In the genomic region with DNA sequence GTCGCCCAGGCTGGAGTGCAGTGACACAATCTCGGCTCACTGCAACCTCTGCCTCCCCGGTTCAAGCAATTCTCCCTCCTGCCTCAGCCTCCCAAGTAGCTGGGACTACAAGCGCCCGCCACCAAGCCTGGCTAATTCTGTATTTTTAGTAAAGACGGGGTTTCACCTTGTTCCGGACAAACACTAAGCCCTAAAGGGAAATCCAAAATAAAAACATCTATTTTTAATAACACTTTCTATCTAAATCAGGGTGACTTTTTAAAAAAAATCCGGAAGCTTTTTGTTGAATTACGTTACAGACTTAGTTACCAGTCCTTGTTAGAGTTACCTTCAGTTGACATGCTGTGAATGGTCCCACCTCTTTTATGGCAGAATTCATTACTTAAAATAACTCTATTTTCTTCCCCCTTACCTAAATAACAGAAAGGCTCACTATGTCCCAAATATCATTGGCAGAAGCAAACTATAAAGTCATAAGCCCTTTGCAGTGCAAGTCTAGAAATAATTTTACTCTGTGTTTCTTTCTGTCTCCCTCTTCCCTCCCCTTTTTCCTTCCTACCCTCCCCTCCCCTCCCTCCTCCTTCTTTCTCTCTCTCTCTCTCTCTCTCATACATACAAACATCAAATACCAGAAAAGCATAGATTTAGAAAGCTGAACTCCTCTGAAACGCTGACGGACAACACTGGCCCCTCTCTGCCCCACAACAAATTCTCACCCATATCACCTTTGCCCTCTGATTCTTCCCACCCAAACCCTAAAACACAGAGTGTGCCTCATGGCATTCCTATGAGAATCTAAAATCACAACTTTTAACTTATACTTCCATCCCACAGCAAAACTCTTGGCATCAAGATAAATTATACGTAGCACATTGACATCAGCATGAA, we compare ENCODE assay signal across 18 cellular contexts. TPM values are rescaled to one million over a fixed set of nuclear protein-coding genes. Genes with fewer than 3 reads are reported as not detected.
DNase-seq lines count a peak whose midpoint lies in the region; ATAC-seq and TF ChIP-seq lines count a peak whose summit lies in the region.
"Had no signal": no experiment of that assay in that cellular context is flagged by ENCODE, and none has a peak within 500 bp of the region (broad histone marks: within the 10 kb centered on the region; RNA-seq: fewer than 3 reads in every experiment).

No MANE protein-coding gene starts in this region.

- CTCF ChIA-PET in Caco-2 (lab: Charles Lee): interaction anchor here (0.5 to 0.7 kb wide), 2 partner anchors 183 to 363 kb away, joined by 6 to 13 read pairs; a partner anchor contains a TSS
- CTCF ChIA-PET in activated naive CD4-positive, alpha-beta T cell treated with anti-CD3 and anti-CD28 coated beads for 36 hours (lab: Charles Lee): interaction anchor here (0.6 to 1.6 kb wide), 2 partner anchors 12 to 425 kb away, joined by 3 read pairs; no protein-coding TSS in a partner anchor

- 76 to 89% (median 84%) methylated on average over 12 of the region's 12 CpGs for WGBS in stomach, 5 donors

- H4K20me1 ChIP-seq in osteoblast (ENCODE audit: insufficient read depth, low read length): peaks cover 9% of the 10 kb centered on the region

- DNase-seq in Caco-2 (no peak), fibroblast of mammary gland (ENCODE audit: low read depth) (peak; percentile 48), osteoblast (ENCODE audit: insufficient read length, low spot score, missing footprints) (no peak), stomach (no peak), DMS 273 (lab: John Stamatoyannopoulos, UW; ENCODE audit: unreplicated experiment) (no peak), NCI-H2227 (lab: John Stamatoyannopoulos, UW; ENCODE audit: unreplicated experiment) (no peak)
- no peak for DNase-seq in activated naive CD4-positive, alpha-beta T cell treated with anti-CD3 and anti-CD28 coated beads for 36 hours
- DNase-seq: activated CD4-positive, alpha-beta T cell treated with anti-CD3 and anti-CD28 coated beads for 48 hours; activated T-cell treated with anti-CD3 and anti-CD28 coated beads, Interleukin-2, amount 50 U/mL, for 1 hour; adrenal gland; BE2C; NCI-H1930; NCI-H526 treated with DMSO at 0.1 percent for 48 hours; small intestine; stimulated activated naive CD8-positive, alpha-beta T cell treated with anti-CD3 and anti-CD28 coated beads, Interleukin-15, amount 100 ng/mL, for 72 hours had no signal

- H3K36me3 Mint-ChIP-seq in Caco-2 (ENCODE audit: insufficient read depth, unreplicated experiment): peaks cover 49% of the 10 kb centered on the region
- no peaks in the 10 kb centered on the region for H3K36me3 Mint-ChIP-seq in activated naive CD4-positive, alpha-beta T cell treated with anti-CD3 and anti-CD28 coated beads for 36 hours (ENCODE audit: low read depth)
- H3K36me3 Mint-ChIP-seq: memory B cell had no signal

- TF ChIP-seq POLR2A in stomach (IDR thresholded peaks at IDR 0.05): no peak

- H3K27me3 Mint-ChIP-seq in Caco-2 (ENCODE audit: insufficient read depth, unreplicated experiment): no peaks in the 10 kb centered on the region
- peaks cover 2% of the 10 kb centered on the region for H3K27me3 Mint-ChIP-seq in activated naive CD4-positive, alpha-beta T cell treated with anti-CD3 and anti-CD28 coated beads for 36 hours (ENCODE audit: low read depth)
- H3K27me3 Mint-ChIP-seq: stimulated activated naive CD8-positive, alpha-beta T cell treated with anti-CD3 and anti-CD28 coated beads, Interleukin-15, amount 100 ng/mL, for 72 hours had no signal

- no peak overlapping the region for H2AFZ ChIP-seq in osteoblast (ENCODE audit: low read length)

- peak; percentile 8 for ATAC-seq in SK-N-SH treated with all-trans-retinoic acid at 6 μM for 48 hours
- ATAC-seq: Panc1; stimulated activated naive CD8-positive, alpha-beta T cell treated with anti-CD3 and anti-CD28 coated beads, Interleukin-15, amount 100 ng/mL, for 72 hours had no signal

- H3K27ac ChIP-seq in osteoblast (ENCODE audit: low read depth, low read length) (peak overlapping the region; percentile 7), stomach (no peak overlapping the region)
- H3K27ac ChIP-seq: adrenal gland had no signal

- POLR2A ChIA-PET in Caco-2 (lab: Charles Lee): no interaction called here

- no TSS peak for BruUV-seq in Caco-2 (replicated peaks; lab: Mats Ljungman, UMichigan)

- no peak overlapping the region for H3K4me3 Mint-ChIP-seq in Caco-2 (ENCODE audit: unreplicated experiment)
- H3K4me3 Mint-ChIP-seq in activated naive CD4-positive, alpha-beta T cell treated with anti-CD3 and anti-CD28 coated beads for 36 hours: no peak overlapping the region
- H3K4me3 Mint-ChIP-seq: memory B cell; stimulated activated naive CD8-positive, alpha-beta T cell treated with anti-CD3 and anti-CD28 coated beads, Interleukin-15, amount 100 ng/mL, for 72 hours had no signal

- no peak for TF ChIP-seq EP300 in stomach (IDR thresholded peaks at IDR 0.05)

- H3K9me3 ChIP-seq in Caco-2: no peaks in the 10 kb centered on the region
- no peaks in the 10 kb centered on the region for H3K9me3 ChIP-seq in osteoblast (ENCODE audit: low read depth, low read length)
- H3K9me3 ChIP-seq in stomach: no peaks in the 10 kb centered on the region
- H3K9me3 ChIP-seq: adrenal gland, BE2C had no signal

- TF ChIP-seq CTCF in Caco-2 (IDR thresholded peaks at IDR 0.05; ENCODE audit: insufficient read depth in 1 of 2, low read depth in 1 of 2, low read length in 1 of 2, severe bottlenecking in 1 of 2, unreplicated experiment in 1 of 2) (no peak), fibroblast of mammary gland (conservative IDR thresholded peaks at IDR 0.05; ENCODE audit: control insufficient read depth, insufficient read depth, low read depth, low read length) (no peak), osteoblast (IDR thresholded peaks at IDR 0.05; ENCODE audit: extremely low read depth, low read depth, low read length) (no peak), stomach (IDR thresholded peaks at IDR 0.05) (no peak)

- H3K4me1 Mint-ChIP-seq in Caco-2 (ENCODE audit: low read depth, unreplicated experiment): peaks cover 32% of the 10 kb centered on the region
- no peaks in the 10 kb centered on the region for H3K4me1 Mint-ChIP-seq in activated naive CD4-positive, alpha-beta T cell treated with anti-CD3 and anti-CD28 coated beads for 36 hours (ENCODE audit: low read depth)
- H3K4me1 Mint-ChIP-seq: memory B cell had no signal

- H3K79me2 ChIP-seq in osteoblast (ENCODE audit: insufficient read depth, low read length): no peaks in the 10 kb centered on the region

- H3K4me2 ChIP-seq in osteoblast (ENCODE audit: insufficient read depth, low read length): no peak overlapping the region

- no peak overlapping the region for H3K4me3 ChIP-seq in Caco-2 (ENCODE audit: low read depth, low read length)
- H3K4me3 ChIP-seq in fibroblast of mammary gland (ENCODE audit: control insufficient read depth, low read depth, low read length): no peak overlapping the region
- no peak overlapping the region for H3K4me3 ChIP-seq in osteoblast (ENCODE audit: insufficient read depth, low read length)
- no peak overlapping the region for H3K4me3 ChIP-seq in stomach
- H3K4me3 ChIP-seq: adrenal gland had no signal

- H3K4me1 ChIP-seq in Caco-2 (peaks cover 18% of the 10 kb centered on the region), osteoblast (ENCODE audit: insufficient read depth, low read length) (no peaks in the 10 kb centered on the region), stomach (peaks cover 0 to under 1% (median 0%) of the 10 kb centered on the region in 4 donors)
- H3K4me1 ChIP-seq: adrenal gland, BE2C had no signal

- H3K27me3 ChIP-seq in Caco-2 (replicated peaks; ENCODE audit: control insufficient read depth, insufficient read depth, low read length) (no peaks in the 10 kb centered on the region), osteoblast (ENCODE audit: insufficient read depth, low read length) (no peaks in the 10 kb centered on the region), stomach (no peaks in the 10 kb centered on the region)
- H3K27me3 ChIP-seq: adrenal gland, BE2C had no signal

- H3K27ac Mint-ChIP-seq in Caco-2 (ENCODE audit: unreplicated experiment): peak overlapping the region; percentile 37
- no peak overlapping the region for H3K27ac Mint-ChIP-seq in activated naive CD4-positive, alpha-beta T cell treated with anti-CD3 and anti-CD28 coated beads for 36 hours
- H3K27ac Mint-ChIP-seq: memory B cell; stimulated activated naive CD8-positive, alpha-beta T cell treated with anti-CD3 and anti-CD28 coated beads, Interleukin-15, amount 100 ng/mL, for 72 hours had no signal

- H3K36me3 ChIP-seq in Caco-2 (ENCODE audit: control insufficient read depth, insufficient read depth, low read length) (no peaks in the 10 kb centered on the region), osteoblast (ENCODE audit: insufficient read depth, low read length) (peaks cover 23% of the 10 kb centered on the region), stomach (peaks cover 13 to 25% (median 23%) of the 10 kb centered on the region in 4 donors)
- H3K36me3 ChIP-seq: BE2C had no signal

- H3K9me3 Mint-ChIP-seq in Caco-2 (ENCODE audit: unreplicated experiment): no peaks in the 10 kb centered on the region
- no peaks in the 10 kb centered on the region for H3K9me3 Mint-ChIP-seq in activated naive CD4-positive, alpha-beta T cell treated with anti-CD3 and anti-CD28 coated beads for 36 hours
- H3K9me3 Mint-ChIP-seq: memory B cell; stimulated activated naive CD8-positive, alpha-beta T cell treated with anti-CD3 and anti-CD28 coated beads, Interleukin-15, amount 100 ng/mL, for 72 hours had no signal

- intact Hi-C loops in Caco-2 (cut with micrococcal nuclease; ENCODE audit: unreplicated experiment): no loop called here
- intact Hi-C loops in stomach (cut with DNase I; ENCODE audit: low total_unique reads): no loop called here
- intact Hi-C loops in activated naive CD4-positive, alpha-beta T cell treated with anti-CD3 and anti-CD28 coated beads for 36 hours (cut with micrococcal nuclease): no loop called here

TF ChIP-seq in SK-N-SH treated with all-trans-retinoic acid at 6 μM for 48 hours, 23 proteins besides CTCF, POLR2A, EP300 and RAD21:
- TF ChIP-seq BACH2 (CRISPR knock-in tag; IDR thresholded peaks at IDR 0.05; ENCODE audit: borderline replicate concordance) (no peak), ZC3H10 (CRISPR knock-in tag; IDR thresholded peaks at IDR 0.05) (no peak), ZNF565 (CRISPR knock-in tag; conservative IDR thresholded peaks at IDR 0.05; ENCODE audit: low read depth) (no peak), PPARA (CRISPR knock-in tag; IDR thresholded peaks at IDR 0.05; ENCODE audit: borderline replicate concordance) (no peak), ZFP3 (CRISPR knock-in tag; IDR thresholded peaks at IDR 0.05) (no peak)

RNA-seq across cellular contexts. Expression of a gene that starts 18.3 kb away (rescaled TPM):
- total RNA-seq in Caco-2 (2022) (288 and 342 TPM in 2 replicates), osteoblast (6,477 and 8,941 TPM in 2 replicates), stomach (100 to 1,000 TPM; 112 to 842 (median 505) TPM)
- polyA plus RNA-seq in stomach: 10 to 100 TPM; 12.9 to 18.2 (median 16.0) TPM
- under 1 TPM; 0.02 to 0.20 TPM for total RNA-seq in activated naive CD4-positive, alpha-beta T cell treated with anti-CD3 and anti-CD28 coated beads for 36 hours

Comparison
In these comparisons a context has a peak if more than half of its experiments do, and no peak if none do; other contexts are left out.
1. RNA of a gene that starts 18.3 kb away (total RNA-seq): 6,477 to 8,941 TPM in osteoblast, 112 to 842 TPM in stomach and 288 to 342 TPM in Caco-2; 0.02 to 0.20 TPM in activated naive CD4-positive, alpha-beta T cell treated with anti-CD3 and anti-CD28 coated beads for 36 hours; every median in the first group is over 10 times any median in the second.